Comparison of ENCODE assay signal across 20 cellular contexts in the genomic region with DNA sequence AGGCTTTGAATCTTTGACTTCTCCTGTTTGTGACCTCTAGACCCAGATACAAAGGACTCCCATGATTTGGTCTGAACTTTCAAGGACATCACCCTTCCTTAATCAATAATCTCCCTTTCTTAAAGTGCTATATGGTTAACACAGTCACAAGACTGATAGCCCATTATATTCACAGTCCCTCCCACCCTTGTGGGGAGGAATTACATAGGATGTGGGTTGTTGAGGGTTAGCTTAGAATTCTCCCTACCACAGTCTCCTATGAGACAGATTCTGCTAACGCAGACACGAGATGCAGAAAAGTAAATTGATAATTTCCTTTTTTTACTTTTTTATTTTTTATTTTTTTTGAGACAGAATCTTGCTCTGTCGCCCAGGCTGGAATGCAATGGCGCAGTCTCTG. TPM values are rescaled to one million over a fixed set of nuclear protein-coding genes. Genes with fewer than 3 reads are reported as not detected.
"Had no signal": no experiment of that assay in that cellular context is flagged by ENCODE, and none has a peak within 500 bp of the region (broad histone marks: within the 10 kb centered on the region; RNA-seq: fewer than 3 reads in every experiment).

No MANE protein-coding gene starts in this region.

RNA-seq across cellular contexts. Expression of gene CFC1B, which starts 33.2 kb away (rescaled TPM):
- total RNA-seq: activated naive CD4-positive, alpha-beta T cell treated with anti-CD3 and anti-CD28 coated beads for 36 hours; activated naive CD4-positive, alpha-beta T cell treated with anti-CD3 and anti-CD28 coated beads, Interleukin-2, amount 50 U/mL, for 72 hours; activated naive CD8-positive, alpha-beta T cell treated with anti-CD3 and anti-CD28 coated beads for 36 hours; activated naive CD8-positive, alpha-beta T cell treated with anti-CD3 and anti-CD28 coated beads, Interleukin-2, amount 10 ng/mL, durations not matched to agents 7 days and 5 days; activated T-cell treated with anti-CD3 and anti-CD28 coated beads, Interleukin-2, amount 50 U/mL, for 4 hours; activated T-cell treated with anti-CD3 and anti-CD28 coated beads, Interleukin-2, amount 50 U/mL, for 72 hours; activated T-helper 1 cell treated with anti-CD3 and anti-CD28 coated beads, Interleukin-12 subunit alpha, Interleukin-12 subunit beta, Interleukin-2, Interleukin-4 antibody, amounts not matched to agents 30 ng/mL and 10 ng/mL and 1 ng/mL, durations not matched to agents 14 hours and 24 hours and 36 hours; activated T-helper 17 cell treated with anti-CD3 and anti-CD28 coated beads, Interleukin-2, amount 50 U/mL, for 72 hours; activated T-helper 2 cell treated with anti-CD3 and anti-CD28 coated beads, Interferon-gamma antibody, Interleukin-2, Interleukin-4, amounts not matched to agents 10 μg/mL and 5 μg/mL and 100 μg/mL, durations not matched to agents 14 hours and 24 hours and 36 hours; adrenal gland; aorta; ascending aorta; astrocyte; body of pancreas; breast epithelium; bronchial epithelial cell; cardiac muscle cell; cardiac septum; cerebellum; chondrocyte had no signal

RNA-seq across cellular contexts. Expression of gene POTEI, which starts 45.0 kb away (rescaled TPM):
- total RNA-seq: activated naive CD4-positive, alpha-beta T cell treated with anti-CD3 and anti-CD28 coated beads for 36 hours; activated naive CD4-positive, alpha-beta T cell treated with anti-CD3 and anti-CD28 coated beads, Interleukin-2, amount 50 U/mL, for 72 hours; activated naive CD8-positive, alpha-beta T cell treated with anti-CD3 and anti-CD28 coated beads for 36 hours; activated naive CD8-positive, alpha-beta T cell treated with anti-CD3 and anti-CD28 coated beads, Interleukin-2, amount 10 ng/mL, durations not matched to agents 7 days and 5 days; activated T-cell treated with anti-CD3 and anti-CD28 coated beads, Interleukin-2, amount 50 U/mL, for 4 hours; activated T-cell treated with anti-CD3 and anti-CD28 coated beads, Interleukin-2, amount 50 U/mL, for 72 hours; activated T-helper 1 cell treated with anti-CD3 and anti-CD28 coated beads, Interleukin-12 subunit alpha, Interleukin-12 subunit beta, Interleukin-2, Interleukin-4 antibody, amounts not matched to agents 30 ng/mL and 10 ng/mL and 1 ng/mL, durations not matched to agents 14 hours and 24 hours and 36 hours; activated T-helper 17 cell treated with anti-CD3 and anti-CD28 coated beads, Interleukin-2, amount 50 U/mL, for 72 hours; activated T-helper 2 cell treated with anti-CD3 and anti-CD28 coated beads, Interferon-gamma antibody, Interleukin-2, Interleukin-4, amounts not matched to agents 10 μg/mL and 5 μg/mL and 100 μg/mL, durations not matched to agents 14 hours and 24 hours and 36 hours; ascending aorta; bronchial epithelial cell; cardiac septum had no signal

RNA-seq across cellular contexts. Expression of gene CFC1, which starts 45.2 kb away (rescaled TPM):
- total RNA-seq: activated naive CD4-positive, alpha-beta T cell treated with anti-CD3 and anti-CD28 coated beads for 36 hours; activated naive CD4-positive, alpha-beta T cell treated with anti-CD3 and anti-CD28 coated beads, Interleukin-2, amount 50 U/mL, for 72 hours; activated naive CD8-positive, alpha-beta T cell treated with anti-CD3 and anti-CD28 coated beads for 36 hours; activated naive CD8-positive, alpha-beta T cell treated with anti-CD3 and anti-CD28 coated beads, Interleukin-2, amount 10 ng/mL, durations not matched to agents 7 days and 5 days; activated T-cell treated with anti-CD3 and anti-CD28 coated beads, Interleukin-2, amount 50 U/mL, for 72 hours; activated T-helper 1 cell treated with anti-CD3 and anti-CD28 coated beads, Interleukin-12 subunit alpha, Interleukin-12 subunit beta, Interleukin-2, Interleukin-4 antibody, amounts not matched to agents 30 ng/mL and 10 ng/mL and 1 ng/mL, durations not matched to agents 14 hours and 24 hours and 36 hours; activated T-helper 17 cell treated with anti-CD3 and anti-CD28 coated beads, Interleukin-2, amount 50 U/mL, for 72 hours; activated T-helper 2 cell treated with anti-CD3 and anti-CD28 coated beads, Interferon-gamma antibody, Interleukin-2, Interleukin-4, amounts not matched to agents 10 μg/mL and 5 μg/mL and 100 μg/mL, durations not matched to agents 14 hours and 24 hours and 36 hours; aorta; ascending aorta; astrocyte; breast epithelium; bronchial epithelial cell; cardiac septum; chondrocyte had no signal

RNA-seq across cellular contexts. Expression of gene POTEJ, which starts 57.1 kb away (rescaled TPM):
- total RNA-seq: activated naive CD4-positive, alpha-beta T cell treated with anti-CD3 and anti-CD28 coated beads for 36 hours; activated naive CD4-positive, alpha-beta T cell treated with anti-CD3 and anti-CD28 coated beads, Interleukin-2, amount 50 U/mL, for 72 hours; activated naive CD8-positive, alpha-beta T cell treated with anti-CD3 and anti-CD28 coated beads for 36 hours; activated naive CD8-positive, alpha-beta T cell treated with anti-CD3 and anti-CD28 coated beads, Interleukin-2, amount 10 ng/mL, durations not matched to agents 7 days and 5 days; activated T-cell treated with anti-CD3 and anti-CD28 coated beads, Interleukin-2, amount 50 U/mL, for 4 hours; activated T-cell treated with anti-CD3 and anti-CD28 coated beads, Interleukin-2, amount 50 U/mL, for 72 hours; activated T-helper 1 cell treated with anti-CD3 and anti-CD28 coated beads, Interleukin-12 subunit alpha, Interleukin-12 subunit beta, Interleukin-2, Interleukin-4 antibody, amounts not matched to agents 30 ng/mL and 10 ng/mL and 1 ng/mL, durations not matched to agents 14 hours and 24 hours and 36 hours; activated T-helper 17 cell treated with anti-CD3 and anti-CD28 coated beads, Interleukin-2, amount 50 U/mL, for 72 hours; activated T-helper 2 cell treated with anti-CD3 and anti-CD28 coated beads, Interferon-gamma antibody, Interleukin-2, Interleukin-4, amounts not matched to agents 10 μg/mL and 5 μg/mL and 100 μg/mL, durations not matched to agents 14 hours and 24 hours and 36 hours; adrenal gland; aorta; ascending aorta; astrocyte; breast epithelium; bronchial epithelial cell; cardiac septum; chondrocyte had no signal
